ENCODE assay signal across 9 cellular contexts in the genomic region with DNA sequence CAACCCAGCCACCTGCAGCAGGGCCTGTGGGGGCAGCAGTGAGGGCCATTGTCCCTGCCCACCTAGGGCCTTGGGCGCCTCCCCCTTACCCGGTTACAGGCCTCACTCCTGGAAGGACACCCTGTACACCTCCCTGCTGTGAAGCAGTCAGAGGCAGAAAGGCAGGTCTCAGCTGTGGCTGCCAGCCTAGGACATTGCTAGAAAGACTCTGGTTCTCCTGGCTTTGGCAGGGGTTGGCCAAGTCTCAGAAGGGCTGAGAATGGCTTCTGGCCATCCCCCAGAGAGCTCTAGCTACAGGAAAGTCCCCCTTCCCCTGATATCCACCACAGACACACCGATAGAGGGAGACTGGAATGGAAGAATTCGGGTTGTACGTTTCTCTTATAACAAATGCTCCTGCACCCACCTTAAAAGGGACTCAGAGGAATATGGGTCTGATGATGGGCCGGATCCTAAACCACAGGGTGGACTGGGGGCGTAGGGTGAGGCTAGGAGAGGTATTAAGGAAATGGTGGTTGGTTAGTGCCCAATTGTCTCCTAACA. TPM values are rescaled to one million over a fixed set of nuclear protein-coding genes. Genes with fewer than 3 reads are reported as not detected.
A peak's percentile ranks its signal among the peaks of the same experiment; 100 is the strongest.
DNase-seq lines count a peak whose midpoint lies in the region; ATAC-seq and TF ChIP-seq lines count a peak whose summit lies in the region.
"Had no signal": no experiment of that assay in that cellular context is flagged by ENCODE, and none has a peak within 500 bp of the region (broad histone marks: within the 10 kb centered on the region; RNA-seq: fewer than 3 reads in every experiment).

No MANE protein-coding gene starts in this region.

- H3K9me3 Mint-ChIP-seq in CD14-positive monocyte = peaks cover 0 to 2% (median 0%) of the 10 kb centered on the region in 7 donors
- H3K9me3 Mint-ChIP-seq in naive thymus-derived CD8-positive, alpha-beta T cell = no peaks in the 10 kb centered on the region
- H3K9me3 Mint-ChIP-seq: central memory CD8-positive, alpha-beta T cell had no signal

- peaks cover 6 to 28% (median 17%) of the 10 kb centered on the region in 3 donors for H3K27me3 Mint-ChIP-seq in CD14-positive monocyte (ENCODE audit: low read depth in 3 of 3)
- H3K27me3 Mint-ChIP-seq in naive thymus-derived CD8-positive, alpha-beta T cell = peaks cover 0 to 2% (median 0%) of the 10 kb centered on the region in 5 donors
- H3K27me3 Mint-ChIP-seq: central memory CD8-positive, alpha-beta T cell had no signal

- H3K4me1 ChIP-seq in mucosa of stomach (ENCODE audit: control insufficient read depth, insufficient read depth, low read length) = peaks cover 35% of the 10 kb centered on the region

- TF ChIP-seq CTCF in CD14-positive monocyte (IDR thresholded peaks at IDR 0.05) (no peak), choroid plexus epithelial cell (conservative IDR thresholded peaks at IDR 0.05; ENCODE audit: low read depth, low read length) (peak; percentile 14)

- POLR2A ChIA-PET in naive thymus-derived CD8-positive, alpha-beta T cell (lab: Charles Lee) = no interaction called here

- no peak overlapping the region for H3K4me3 Mint-ChIP-seq in CD14-positive monocyte
- H3K4me3 Mint-ChIP-seq in naive thymus-derived CD8-positive, alpha-beta T cell = peak overlapping the region in 3 of 10 donors; percentile 12 to 23 (median 14)

- peaks cover 47% of the 10 kb centered on the region for H3K4me1 Mint-ChIP-seq in CD14-positive monocyte
- H3K4me1 Mint-ChIP-seq in naive thymus-derived CD8-positive, alpha-beta T cell = peaks cover 17 to 41% (median 33%) of the 10 kb centered on the region in 4 donors

- no peaks in the 10 kb centered on the region for H3K36me3 ChIP-seq in mucosa of stomach (ENCODE audit: control insufficient read depth, insufficient read depth, low read length)

- H3K9me3 ChIP-seq in mucosa of stomach (ENCODE audit: control insufficient read depth, low read length) = no peaks in the 10 kb centered on the region

- peak overlapping the region in 6 of 7 donors; percentile 10 to 85 (median 48) for H3K27ac Mint-ChIP-seq in CD14-positive monocyte
- H3K27ac Mint-ChIP-seq in naive thymus-derived CD8-positive, alpha-beta T cell = peak overlapping the region in 3 of 10 donors; percentile 21 to 60 (median 34)

- H3K36me3 Mint-ChIP-seq in CD14-positive monocyte = peaks cover 0 to 5% of the 10 kb centered on the region in 2 donors
- H3K36me3 Mint-ChIP-seq in naive thymus-derived CD8-positive, alpha-beta T cell = peaks cover 0 to 2% (median 2%) of the 10 kb centered on the region in 3 donors

- peaks cover 3% of the 10 kb centered on the region for H3K27me3 ChIP-seq in mucosa of stomach (ENCODE audit: control insufficient read depth, insufficient read depth, low read length)

- no peak overlapping the region for H3K4me3 ChIP-seq in choroid plexus epithelial cell (ENCODE audit: low read depth, low read length)
- no peak overlapping the region for H3K4me3 ChIP-seq in mucosa of stomach (ENCODE audit: low read length)

- ATAC-seq in GM18868 (IDR thresholded peaks at IDR 0.05; ENCODE audit: unreplicated experiment) (no peak), HG02970 (IDR thresholded peaks at IDR 0.05; ENCODE audit: low FRiP score, unreplicated experiment) (no peak)
- no peak for ATAC-seq in naive thymus-derived CD8-positive, alpha-beta T cell

- no peak for DNase-seq in CD14-positive monocyte (ENCODE audit: low spot score)
- DNase-seq in LHCN-M2 (ENCODE audit: low read depth) = peak; percentile 41
- peak; percentile 45 for DNase-seq in choroid plexus epithelial cell (ENCODE audit: low read depth)
- DNase-seq in activated CD4-positive, CD25-positive, alpha-beta regulatory T cell (lab: John Stamatoyannopoulos, UW) = no peak
- DNase-seq in naive thymus-derived CD8-positive, alpha-beta T cell = no peak

- intact Hi-C loops in CD14-positive monocyte (cut with micrococcal nuclease) = loop anchor here in 1 of 2 donors (5.0 kb wide), 1 partner anchor 80 kb away; a partner anchor contains a TSS

- peak overlapping the region; percentile 49 for H3K9ac ChIP-seq in mucosa of stomach (ENCODE audit: low read length)

RNA-seq across cellular contexts. Expression of a gene that starts 2.4 kb away (rescaled TPM):
- 1 to 10 TPM in 1 of 2 donors, under 1 TPM in 1; 0.66 to 1.9 TPM for polyA plus RNA-seq in CD14-positive monocyte
- 18.3 and 20.8 TPM in 2 replicates for total RNA-seq in LHCN-M2 (2014; rRNA removed)
- polyA plus RNA-seq in LHCN-M2 (2012) = 25.8 TPM
- 1 to 10 TPM; 1.9 to 2.0 TPM for total RNA-seq in naive thymus-derived CD8-positive, alpha-beta T cell
- polyA plus RNA-seq in naive thymus-derived CD8-positive, alpha-beta T cell = 1 to 10 TPM in 2 of 3 donors, under 1 TPM in 1; 0.47 to 2.0 (median 1.8) TPM

RNA-seq across cellular contexts. Expression of a gene that starts 33.8 kb away (rescaled TPM):
- under 1 TPM in 1 of 2 donors, not detected in 1; 0.04 TPM for polyA plus RNA-seq in CD14-positive monocyte
- not detected in 2 replicates for total RNA-seq in LHCN-M2 (2014; rRNA removed)
- polyA plus RNA-seq in LHCN-M2 (2012) = not detected
- total RNA-seq in naive thymus-derived CD8-positive, alpha-beta T cell = not detected
- not detected for polyA plus RNA-seq in naive thymus-derived CD8-positive, alpha-beta T cell

Comparison
In these comparisons a context has a peak if more than half of its experiments do, and no peak if none do; other contexts are left out.
1. DNase-seq: peak in LHCN-M2 (single experiment) and choroid plexus epithelial cell (single experiment); none in CD14-positive monocyte (single experiment), activated CD4-positive, CD25-positive, alpha-beta regulatory T cell (0 of 4) and naive thymus-derived CD8-positive, alpha-beta T cell (0 of 10).